ENCODE assay signal across 11 cellular contexts in genomic region chr5:114940709-114941108, GRCh38.
"Had no signal": no experiment of that assay in that cellular context is flagged by ENCODE, and none has a peak within 500 bp of the region (broad histone marks: within the 10 kb centered on the region; RNA-seq: fewer than 3 reads in every experiment).

No MANE protein-coding gene starts in this region.

- H3K27ac ChIP-seq: GM23248 had no signal

- H3K9ac ChIP-seq: GM23248 had no signal

- H3K4me1 ChIP-seq: HAP-1 had no signal

- H3K4me3 ChIP-seq: GM23248, GM23338, HAP-1 had no signal

- H2AFZ ChIP-seq: GM23248, GM23338 had no signal

- H3K4me2 ChIP-seq: GM23338 had no signal

- DNase-seq: GM23248, GOT3, H7, H9, HCEC 1CT, HFFc6 had no signal

- H3K9me3 ChIP-seq: HAP-1 had no signal

- FAIRE-seq: H1, H54 had no signal

- ATAC-seq: GM23338, HCT116 had no signal

- H3K36me3 ChIP-seq: HAP-1 had no signal
